Comparison of ENCODE assay signal across 8 cellular contexts in genomic region chr4:3436798-3437581, GRCh38.
DNase-seq lines count a peak whose midpoint lies in the region; ATAC-seq lines count a peak whose summit lies in the region.

No MANE protein-coding gene starts in this region.

- DNase-seq in AG08395 (ENCODE audit: low spot score) (peak; percentile 79), HS-27A (ENCODE audit: low read depth) (peak; percentile 36), SW480 (ENCODE audit: low spot score) (peak; percentile 84), iris pigment epithelial cell (ENCODE audit: low read depth) (peak; percentile 41), RPMI8226 (no peak), NCI-H1092 treated with DMSO at 0.1 percent for 48 hours (lab: John Stamatoyannopoulos, UW) (no peak), GM19238 (ENCODE audit: insufficient read length, low spot score) (no peak)

- ATAC-seq in GM19324 (IDR thresholded peaks at IDR 0.05; ENCODE audit: low FRiP score, unreplicated experiment), result no peak

Comparison
In these comparisons a context has a peak if more than half of its experiments do, and no peak if none do; other contexts are left out.
1. DNase-seq: peak in AG08395 (single experiment), HS-27A (single experiment), SW480 (single experiment) and iris pigment epithelial cell (single experiment); none in RPMI8226 (single experiment), NCI-H1092 treated with DMSO at 0.1 percent for 48 hours (single experiment) and GM19238 (single experiment).